ENCODE assay signal across 8 cellular contexts in genomic region chr15:38130200-38130567, GRCh38.
DNase-seq lines count a peak whose midpoint lies in the region; ATAC-seq and TF ChIP-seq lines count a peak whose summit lies in the region.

No MANE protein-coding gene starts in this region.

- peak; percentile 21 for ATAC-seq in HG02610 (IDR thresholded peaks at IDR 0.05; ENCODE audit: unreplicated experiment)
- peak; percentile 62 for ATAC-seq in activated T-helper 17 cell treated with anti-CD3 and anti-CD28 coated beads, Interleukin-2, amount 50 U/mL, for 72 hours (replicated peaks)

- H3K27me3 Mint-ChIP-seq in activated T-helper 17 cell treated with anti-CD3 and anti-CD28 coated beads, Interleukin-2, amount 50 U/mL, for 72 hours: peaks cover 21% of the 10 kb centered on the region
- peaks cover 16% of the 10 kb centered on the region for H3K27me3 Mint-ChIP-seq in activated naive CD4-positive, alpha-beta T cell treated with anti-CD3 and anti-CD28 coated beads, Interleukin-2, amount 10 ng/mL, durations not matched to agents 7 days and 5 days

- CTCF ChIA-PET in activated naive CD4-positive, alpha-beta T cell treated with anti-CD3 and anti-CD28 coated beads, Interleukin-2, amount 10 ng/mL, durations not matched to agents 7 days and 5 days (lab: Charles Lee): no interaction called here
- CTCF ChIA-PET in HEK293T (lab: Yijun Ruan, JAX): no interaction called here

- H3K36me3 ChIP-seq in muscle layer of colon (ENCODE audit: insufficient read depth, low read length): no peaks in the 10 kb centered on the region

- POLR2A ChIA-PET in HEK293T (lab: Yijun Ruan, JAX): no interaction called here

- no peaks in the 10 kb centered on the region for H3K36me3 Mint-ChIP-seq in activated T-helper 17 cell treated with anti-CD3 and anti-CD28 coated beads, Interleukin-2, amount 50 U/mL, for 72 hours (ENCODE audit: low read depth)
- no peaks in the 10 kb centered on the region for H3K36me3 Mint-ChIP-seq in activated naive CD4-positive, alpha-beta T cell treated with anti-CD3 and anti-CD28 coated beads, Interleukin-2, amount 10 ng/mL, durations not matched to agents 7 days and 5 days

- DNase-seq in GM12864 (ENCODE audit: low read depth) (no peak), HEK293T (ENCODE audit: extremely low spot score) (no peak), HUDEP-2 (lab: John Stamatoyannopoulos, UW; ENCODE audit: unreplicated experiment in 76 of 76) (no peak), mucosa of gallbladder (ENCODE audit: low spot score) (no peak)
- no peak for DNase-seq in activated naive CD4-positive, alpha-beta T cell treated with anti-CD3 and anti-CD28 coated beads, Interleukin-2, amount 10 ng/mL, durations not matched to agents 7 days and 5 days

- no peak for TF ChIP-seq CTCF in GM12864 (IDR thresholded peaks at IDR 0.05; ENCODE audit: low read depth, low read length, missing control alignments)

- peaks cover 20% of the 10 kb centered on the region for H3K4me1 ChIP-seq in muscle layer of colon (ENCODE audit: insufficient read depth, low read length)

- H3K4me3 Mint-ChIP-seq in activated T-helper 17 cell treated with anti-CD3 and anti-CD28 coated beads, Interleukin-2, amount 50 U/mL, for 72 hours: peak overlapping the region; percentile 18
- H3K4me3 Mint-ChIP-seq in activated naive CD4-positive, alpha-beta T cell treated with anti-CD3 and anti-CD28 coated beads, Interleukin-2, amount 10 ng/mL, durations not matched to agents 7 days and 5 days: no peak overlapping the region

- no peaks in the 10 kb centered on the region for H3K9me3 Mint-ChIP-seq in activated T-helper 17 cell treated with anti-CD3 and anti-CD28 coated beads, Interleukin-2, amount 50 U/mL, for 72 hours
- no peaks in the 10 kb centered on the region for H3K9me3 Mint-ChIP-seq in activated naive CD4-positive, alpha-beta T cell treated with anti-CD3 and anti-CD28 coated beads, Interleukin-2, amount 10 ng/mL, durations not matched to agents 7 days and 5 days

- no peaks in the 10 kb centered on the region for H3K9me3 ChIP-seq in muscle layer of colon (ENCODE audit: low read length)

- H3K4me3 ChIP-seq in GM12864 (ENCODE audit: low read depth, low read length): peak overlapping the region; percentile 27; the same call in 1 of the 2 replicates
- peak overlapping the region in 1 of 2 donors; percentile 43 for H3K4me3 ChIP-seq in muscle layer of colon (ENCODE audit: low read depth in 1 of 2, low read length in 2 of 2)

- H3K27me3 ChIP-seq in muscle layer of colon (ENCODE audit: control insufficient read depth in 1 of 2, insufficient read depth in 2 of 2, low read length in 2 of 2): no peaks in the 10 kb centered on the region

- H3K4me1 Mint-ChIP-seq in activated T-helper 17 cell treated with anti-CD3 and anti-CD28 coated beads, Interleukin-2, amount 50 U/mL, for 72 hours: peaks cover 19% of the 10 kb centered on the region
- H3K4me1 Mint-ChIP-seq in activated naive CD4-positive, alpha-beta T cell treated with anti-CD3 and anti-CD28 coated beads, Interleukin-2, amount 10 ng/mL, durations not matched to agents 7 days and 5 days: no peaks in the 10 kb centered on the region

- H3K9ac ChIP-seq in muscle layer of colon (ENCODE audit: low read length): peak overlapping the region; percentile 42

- peak overlapping the region; percentile 70 for H3K27ac ChIP-seq in muscle layer of colon (ENCODE audit: low read depth, low read length)

- peak overlapping the region; percentile 40 for H3K27ac Mint-ChIP-seq in activated T-helper 17 cell treated with anti-CD3 and anti-CD28 coated beads, Interleukin-2, amount 50 U/mL, for 72 hours
- H3K27ac Mint-ChIP-seq in activated naive CD4-positive, alpha-beta T cell treated with anti-CD3 and anti-CD28 coated beads, Interleukin-2, amount 10 ng/mL, durations not matched to agents 7 days and 5 days: no peak overlapping the region

TF ChIP-seq in HEK293T, 16 proteins besides CTCF, POLR2A, EP300 and RAD21:
- no peak for TF ChIP-seq FOXA1 (IDR thresholded peaks at IDR 0.05)
- no peak for TF ChIP-seq FOXK2 (IDR thresholded peaks at IDR 0.05)
